15 cellular contexts compared by ENCODE assay signal in genomic region chr4:7767966-7768365, GRCh38.
A peak's percentile ranks its signal among the peaks of the same experiment; 100 is the strongest.
DNase-seq lines count a peak whose midpoint lies in the region; ATAC-seq and TF ChIP-seq lines count a peak whose summit lies in the region.
"Had no signal": no experiment of that assay in that cellular context is flagged by ENCODE, and none has a peak within 500 bp of the region (broad histone marks: within the 10 kb centered on the region; RNA-seq: fewer than 3 reads in every experiment).

No MANE protein-coding gene starts in this region.

- H3K27ac Mint-ChIP-seq in H9 = peak overlapping the region in 2 of 3 experiments; percentile 22 to 62; a peak in 3 of 7 replicates
- H3K27ac Mint-ChIP-seq in glutamatergic neuron (ENCODE audit: unreplicated experiment) = peak overlapping the region; percentile 93
- H3K27ac Mint-ChIP-seq: CD4-positive, CD25-positive, alpha-beta regulatory T cell had no signal

- no peak overlapping the region for H3K56ac ChIP-seq in H9 (ENCODE audit: insufficient read length, low read depth, low read length)

- no peaks in the 10 kb centered on the region for H3K9me3 Mint-ChIP-seq in H9
- peaks cover 81% of the 10 kb centered on the region for H3K9me3 Mint-ChIP-seq in glutamatergic neuron (ENCODE audit: unreplicated experiment)
- H3K9me3 Mint-ChIP-seq: CD4-positive, CD25-positive, alpha-beta regulatory T cell; HFFc6 had no signal

- no peak overlapping the region for H4K8ac ChIP-seq in H9 (replicated peaks; ENCODE audit: insufficient read length, low read depth, low read length)

- H3K36me3 ChIP-seq in BLaER1 treated with 17β-estradiol and CSF1 and Interleukin-3, amounts not matched to agents 10 nM and 100 nM = peaks cover 0 to 57% (median 6%) of the 10 kb centered on the region in 11 experiments; a peak in 12 of 22 replicates
- peaks cover 0 to 8% of the 10 kb centered on the region in 2 donors for H3K36me3 ChIP-seq in aorta (ENCODE audit: control insufficient read depth in 1 of 2, insufficient read depth in 2 of 2, low read length in 1 of 2)

- H2BK15ac ChIP-seq in H9 (ENCODE audit: low read depth, low read length) = no peak overlapping the region

- no peak overlapping the region for H2AFZ ChIP-seq in H9 (ENCODE audit: low read length)

- H3K4ac ChIP-seq in H9 (ENCODE audit: low read depth, low read length) = no peak overlapping the region

- H3K23ac ChIP-seq in H9 (ENCODE audit: insufficient read length, low read depth, low read length) = no peak overlapping the region

- no peak for DNase-seq in H9
- no peak for DNase-seq in glutamatergic neuron
- DNase-seq in aorta = peak; percentile 23 to 45
- DNase-seq in omental fat pad (ENCODE audit: low spot score) = no peak
- DNase-seq in NCI-H2196 (lab: John Stamatoyannopoulos, UW; ENCODE audit: unreplicated experiment) = no peak
- DNase-seq: BE2C; CD4-positive, CD25-positive, alpha-beta regulatory T cell; DMS53; GF-D8; GOT3; HCEC 1CT; HFFc6 had no signal

- H3K18ac ChIP-seq in H9 (ENCODE audit: insufficient read length, low read depth, low read length) = no peak overlapping the region

- H4K20me1 ChIP-seq in BLaER1 treated with 17β-estradiol and CSF1 and Interleukin-3, amounts not matched to agents 10 nM and 100 nM = peaks cover 0 to 44% (median 0%) of the 10 kb centered on the region in 11 experiments; a peak in 10 of 22 replicates
- no peaks in the 10 kb centered on the region for H4K20me1 ChIP-seq in H9 (ENCODE audit: control insufficient read depth, insufficient read depth, insufficient read length)

- H3K36me3 Mint-ChIP-seq in H9 (ENCODE audit: insufficient read depth in 1 of 3, low read depth in 3 of 3) = peaks cover 8 to 13% (median 12%) of the 10 kb centered on the region in 3 experiments
- H3K36me3 Mint-ChIP-seq in glutamatergic neuron (ENCODE audit: unreplicated experiment) = peaks cover 13% of the 10 kb centered on the region

- no peaks in the 10 kb centered on the region for H3K27me3 Mint-ChIP-seq in H9 (ENCODE audit: low read depth)
- peaks cover 72% of the 10 kb centered on the region for H3K27me3 Mint-ChIP-seq in glutamatergic neuron (ENCODE audit: unreplicated experiment)
- H3K27me3 Mint-ChIP-seq: CD4-positive, CD25-positive, alpha-beta regulatory T cell had no signal

- H3K4me3 ChIP-seq in BLaER1 treated with 17β-estradiol and CSF1 and Interleukin-3, amounts not matched to agents 10 nM and 100 nM = no peak overlapping the region
- H3K4me3 ChIP-seq in aorta (ENCODE audit: low read length in 2 of 2) = no peak overlapping the region

- H4K5ac ChIP-seq in H9 (ENCODE audit: insufficient read length, low read depth, low read length) = no peak overlapping the region

- no peak overlapping the region for H4K91ac ChIP-seq in H9 (ENCODE audit: insufficient read length, low read depth, low read length)

- no peak overlapping the region for H2BK20ac ChIP-seq in H9 (ENCODE audit: low read depth, low read length, poor library complexity, severe bottlenecking)

- no peaks in the 10 kb centered on the region for H3K9me3 ChIP-seq in BLaER1 treated with 17β-estradiol and CSF1 and Interleukin-3, amounts not matched to agents 10 nM and 100 nM (replicated peaks in 1 of 11)
- no peaks in the 10 kb centered on the region for H3K9me3 ChIP-seq in H9 (ENCODE audit: control insufficient read depth, low read depth, low read length)
- H3K9me3 ChIP-seq in aorta (ENCODE audit: control insufficient read depth, low read length) = no peaks in the 10 kb centered on the region
- H3K9me3 ChIP-seq: BE2C had no signal

- no CpG with 5 or more reads among the region's 13 CpGs for WGBS in H9 (ENCODE audit: extremely low coverage, insufficient read length, low lambda C conversion rate)
- WGBS in aorta, 2 donors = 90 to 92% methylated on average over 13 of the region's 13 CpGs

- H3K79me2 ChIP-seq in H9 (ENCODE audit: insufficient read depth, low read length) = no peaks in the 10 kb centered on the region

- no peak overlapping the region for H3K14ac ChIP-seq in H9 (ENCODE audit: insufficient read depth, low read length)

- H2BK120ac ChIP-seq in H9 (ENCODE audit: low read depth, low read length, poor library complexity, severe bottlenecking) = no peak overlapping the region

- H2AK5ac ChIP-seq in H9 (ENCODE audit: insufficient read length, low read length) = no peak overlapping the region

- peaks cover 9 to 35% (median 19%) of the 10 kb centered on the region in 10 experiments; a peak in 18 of 20 replicates for H3K4me1 ChIP-seq in BLaER1 treated with 17β-estradiol and CSF1 and Interleukin-3, amounts not matched to agents 10 nM and 100 nM
- no peaks in the 10 kb centered on the region for H3K4me1 ChIP-seq in H9 (ENCODE audit: insufficient read depth, low read length)
- no peaks in the 10 kb centered on the region for H3K4me1 ChIP-seq in aorta (ENCODE audit: control insufficient read depth in 1 of 2, insufficient read depth in 2 of 2, low read length in 2 of 2)

- H3K4me3 Mint-ChIP-seq in H9 (no peak overlapping the region), glutamatergic neuron (ENCODE audit: unreplicated experiment) (no peak overlapping the region)
- H3K4me3 Mint-ChIP-seq: CD4-positive, CD25-positive, alpha-beta regulatory T cell; HFFc6 had no signal

- peak overlapping the region in 1 of 11 experiments; percentile 18; a peak in 1 of 22 replicates for H3K9ac ChIP-seq in BLaER1 treated with 17β-estradiol and CSF1 and Interleukin-3, amounts not matched to agents 10 nM and 100 nM
- H3K9ac ChIP-seq in H9 (ENCODE audit: extremely low read depth, insufficient read length, low read length) = no peak overlapping the region

- no peak overlapping the region for H2BK12ac ChIP-seq in H9 (ENCODE audit: insufficient read length, low read depth, low read length)

- H3K4me2 ChIP-seq in BLaER1 treated with 17β-estradiol and CSF1 and Interleukin-3, amounts not matched to agents 10 nM and 100 nM = peak overlapping the region; percentile 25 to 81 (median 63)
- H3K4me2 ChIP-seq in H9 (ENCODE audit: insufficient read depth, insufficient read length, low read length) = no peak overlapping the region

- H3K4me1 Mint-ChIP-seq in H9 = peaks cover 24 to 32% of the 10 kb centered on the region in 2 experiments
- peaks cover 51% of the 10 kb centered on the region for H3K4me1 Mint-ChIP-seq in glutamatergic neuron (ENCODE audit: low read depth, unreplicated experiment)

- ATAC-seq in aorta (ENCODE audit: low FRiP score) = no peak
- no peak for ATAC-seq in SK-N-SH treated with all-trans-retinoic acid at 6 μM for 48 hours
- no peak for ATAC-seq in omental fat pad (ENCODE audit: low FRiP score)
- ATAC-seq: HepG2 had no signal

- peaks cover 0 to 16% (median 0%) of the 10 kb centered on the region in 11 experiments; a peak in 4 of 22 replicates for H3K27me3 ChIP-seq in BLaER1 treated with 17β-estradiol and CSF1 and Interleukin-3, amounts not matched to agents 10 nM and 100 nM
- no peaks in the 10 kb centered on the region for H3K27me3 ChIP-seq in H9 (ENCODE audit: insufficient read depth, low read length)
- no peaks in the 10 kb centered on the region for H3K27me3 ChIP-seq in aorta (ENCODE audit: control insufficient read depth in 1 of 2, insufficient read depth in 2 of 2, low read length in 1 of 2)
- H3K27me3 ChIP-seq: BE2C had no signal

- no peak for TF ChIP-seq CTCF in H9 (conservative IDR thresholded peaks at IDR 0.05)
- no peak for TF ChIP-seq CTCF in glutamatergic neuron (IDR thresholded peaks at IDR 0.05; ENCODE audit: partially characterized antibody, unreplicated experiment)
- no peak for TF ChIP-seq CTCF in omental fat pad (IDR thresholded peaks at IDR 0.05)

- H3T11ph ChIP-seq in H9 (ENCODE audit: low read length) = no peak overlapping the region

- intact Hi-C loops in aorta (cut with DNase I) = no loop called here

- H2BK5ac ChIP-seq in H9 (ENCODE audit: insufficient read length, low read length) = no peak overlapping the region

- H3K27ac ChIP-seq in BLaER1 treated with 17β-estradiol and CSF1 and Interleukin-3, amounts not matched to agents 10 nM and 100 nM = no peak overlapping the region
- H3K27ac ChIP-seq in H9 (ENCODE audit: insufficient read length, low read depth, low read length) = no peak overlapping the region
- no peak overlapping the region for H3K27ac ChIP-seq in aorta (ENCODE audit: low read depth in 1 of 2, low read length in 2 of 2)

- no peaks in the 10 kb centered on the region for H3K79me1 ChIP-seq in H9 (ENCODE audit: insufficient read depth, low read depth, low read length, poor library complexity, severe bottlenecking)

- no peaks in the 10 kb centered on the region for H3K23me2 ChIP-seq in H9 (ENCODE audit: insufficient read length, low read depth, low read length, poor library complexity, severe bottlenecking)

TF ChIP-seq in SK-N-SH treated with all-trans-retinoic acid at 6 μM for 48 hours, 23 proteins besides CTCF, POLR2A, EP300 and RAD21:
- TF ChIP-seq ARNTL (CRISPR knock-in tag; IDR thresholded peaks at IDR 0.05; ENCODE audit: borderline replicate concordance, low read depth) = no peak
- no peak for TF ChIP-seq ZNF70 (CRISPR knock-in tag; IDR thresholded peaks at IDR 0.05)
- TF ChIP-seq ESRRG (CRISPR knock-in tag; IDR thresholded peaks at IDR 0.05) = no peak
- TF ChIP-seq ZNF565 (CRISPR knock-in tag; conservative IDR thresholded peaks at IDR 0.05; ENCODE audit: low read depth) = no peak

Comparison
In these comparisons a context has a peak if more than half of its experiments do, and no peak if none do; other contexts are left out.
1. DNase-seq: peak in aorta (2 of 2); none in H9 (single experiment), glutamatergic neuron (single experiment), omental fat pad (single experiment) and NCI-H2196 (single experiment).